1 cellular context compared by ENCODE assay signal in the genomic region with DNA sequence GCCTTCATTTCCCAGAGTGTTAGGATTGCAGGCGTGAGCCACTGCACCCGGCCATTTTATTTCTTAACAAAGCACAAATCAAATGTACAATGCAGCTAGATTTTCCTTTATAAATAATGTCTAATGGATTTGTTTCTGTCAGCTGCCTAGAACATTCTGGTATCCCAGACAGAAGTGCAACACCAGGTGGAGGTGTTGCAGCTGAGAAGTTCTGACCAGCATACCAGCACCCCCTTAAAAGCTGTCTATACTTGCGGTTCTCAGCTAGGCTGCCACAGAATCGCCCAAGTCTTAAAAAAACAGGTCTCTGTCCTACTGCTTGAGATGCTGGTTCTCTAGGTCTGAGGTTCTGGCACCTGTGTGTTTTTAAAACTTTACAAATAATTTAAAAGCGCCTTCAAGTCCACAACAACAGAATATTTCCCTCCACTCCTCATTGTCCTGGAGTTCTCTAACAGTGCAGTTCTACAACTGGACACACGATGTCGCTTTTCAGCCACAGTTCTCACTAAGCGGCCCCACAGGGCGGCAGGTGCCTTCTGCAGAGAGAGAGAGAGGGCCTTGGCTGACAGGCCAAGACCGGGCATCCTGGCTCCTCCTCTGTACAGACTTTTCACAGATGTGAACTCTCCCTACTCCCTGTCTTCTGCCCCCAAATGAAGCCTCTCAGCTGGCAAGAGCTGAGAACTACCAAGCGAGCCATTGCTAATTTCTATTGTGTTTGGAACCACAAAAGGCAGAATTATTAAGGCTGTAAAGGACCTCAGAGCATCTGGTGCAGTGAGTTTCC.
TF ChIP-seq lines count a peak whose summit lies in the region.

No MANE protein-coding gene starts in this region.

TF ChIP-seq in HepG2, 621 proteins besides CTCF, POLR2A, EP300 and RAD21 (continued from another document and continues in another):
- TF ChIP-seq, protein P1, sequence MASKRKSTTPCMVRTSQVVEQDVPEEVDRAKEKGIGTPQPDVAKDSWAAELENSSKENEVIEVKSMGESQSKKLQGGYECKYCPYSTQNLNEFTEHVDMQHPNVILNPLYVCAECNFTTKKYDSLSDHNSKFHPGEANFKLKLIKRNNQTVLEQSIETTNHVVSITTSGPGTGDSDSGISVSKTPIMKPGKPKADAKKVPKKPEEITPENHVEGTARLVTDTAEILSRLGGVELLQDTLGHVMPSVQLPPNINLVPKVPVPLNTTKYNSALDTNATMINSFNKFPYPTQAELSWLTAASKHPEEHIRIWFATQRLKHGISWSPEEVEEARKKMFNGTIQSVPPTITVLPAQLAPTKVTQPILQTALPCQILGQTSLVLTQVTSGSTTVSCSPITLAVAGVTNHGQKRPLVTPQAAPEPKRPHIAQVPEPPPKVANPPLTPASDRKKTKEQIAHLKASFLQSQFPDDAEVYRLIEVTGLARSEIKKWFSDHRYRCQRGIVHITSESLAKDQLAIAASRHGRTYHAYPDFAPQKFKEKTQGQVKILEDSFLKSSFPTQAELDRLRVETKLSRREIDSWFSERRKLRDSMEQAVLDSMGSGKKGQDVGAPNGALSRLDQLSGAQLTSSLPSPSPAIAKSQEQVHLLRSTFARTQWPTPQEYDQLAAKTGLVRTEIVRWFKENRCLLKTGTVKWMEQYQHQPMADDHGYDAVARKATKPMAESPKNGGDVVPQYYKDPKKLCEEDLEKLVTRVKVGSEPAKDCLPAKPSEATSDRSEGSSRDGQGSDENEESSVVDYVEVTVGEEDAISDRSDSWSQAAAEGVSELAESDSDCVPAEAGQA (IDR thresholded peaks at IDR 0.05; ENCODE audit: low read depth), result no peak
- TF ChIP-seq, protein P1 (CRISPR knock-in tag; IDR thresholded peaks at IDR 0.05; ENCODE audit: borderline replicate concordance), result no peak
- TF ChIP-seq, protein P2, sequence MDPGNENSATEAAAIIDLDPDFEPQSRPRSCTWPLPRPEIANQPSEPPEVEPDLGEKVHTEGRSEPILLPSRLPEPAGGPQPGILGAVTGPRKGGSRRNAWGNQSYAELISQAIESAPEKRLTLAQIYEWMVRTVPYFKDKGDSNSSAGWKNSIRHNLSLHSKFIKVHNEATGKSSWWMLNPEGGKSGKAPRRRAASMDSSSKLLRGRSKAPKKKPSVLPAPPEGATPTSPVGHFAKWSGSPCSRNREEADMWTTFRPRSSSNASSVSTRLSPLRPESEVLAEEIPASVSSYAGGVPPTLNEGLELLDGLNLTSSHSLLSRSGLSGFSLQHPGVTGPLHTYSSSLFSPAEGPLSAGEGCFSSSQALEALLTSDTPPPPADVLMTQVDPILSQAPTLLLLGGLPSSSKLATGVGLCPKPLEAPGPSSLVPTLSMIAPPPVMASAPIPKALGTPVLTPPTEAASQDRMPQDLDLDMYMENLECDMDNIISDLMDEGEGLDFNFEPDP (CRISPR knock-in tag; conservative IDR thresholded peaks at IDR 0.05), result no peak
- TF ChIP-seq NONO (IDR thresholded peaks at IDR 0.05), result no peak
- no peak for TF ChIP-seq NONO (CRISPR knock-in tag; conservative IDR thresholded peaks at IDR 0.05)
- no peak for TF ChIP-seq CEBPB (IDR thresholded peaks at IDR 0.05; ENCODE audit: borderline replicate concordance, low read depth, low read length)
- no peak for TF ChIP-seq HOXA5 (CRISPR knock-in tag; IDR thresholded peaks at IDR 0.05)
- TF ChIP-seq, protein P3, sequence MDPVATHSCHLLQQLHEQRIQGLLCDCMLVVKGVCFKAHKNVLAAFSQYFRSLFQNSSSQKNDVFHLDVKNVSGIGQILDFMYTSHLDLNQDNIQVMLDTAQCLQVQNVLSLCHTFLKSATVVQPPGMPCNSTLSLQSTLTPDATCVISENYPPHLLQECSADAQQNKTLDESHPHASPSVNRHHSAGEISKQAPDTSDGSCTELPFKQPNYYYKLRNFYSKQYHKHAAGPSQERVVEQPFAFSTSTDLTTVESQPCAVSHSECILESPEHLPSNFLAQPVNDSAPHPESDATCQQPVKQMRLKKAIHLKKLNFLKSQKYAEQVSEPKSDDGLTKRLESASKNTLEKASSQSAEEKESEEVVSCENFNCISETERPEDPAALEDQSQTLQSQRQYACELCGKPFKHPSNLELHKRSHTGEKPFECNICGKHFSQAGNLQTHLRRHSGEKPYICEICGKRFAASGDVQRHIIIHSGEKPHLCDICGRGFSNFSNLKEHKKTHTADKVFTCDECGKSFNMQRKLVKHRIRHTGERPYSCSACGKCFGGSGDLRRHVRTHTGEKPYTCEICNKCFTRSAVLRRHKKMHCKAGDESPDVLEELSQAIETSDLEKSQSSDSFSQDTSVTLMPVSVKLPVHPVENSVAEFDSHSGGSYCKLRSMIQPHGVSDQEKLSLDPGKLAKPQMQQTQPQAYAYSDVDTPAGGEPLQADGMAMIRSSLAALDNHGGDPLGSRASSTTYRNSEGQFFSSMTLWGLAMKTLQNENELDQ (CRISPR knock-in tag; IDR thresholded peaks at IDR 0.05; ENCODE audit: borderline replicate concordance), result no peak
- TF ChIP-seq ZNF274 (CRISPR knock-in tag; IDR thresholded peaks at IDR 0.05), result 0 out of 2 replicates have a peak, but pooled peaks have one; percentile 32
- TF ChIP-seq BORCS8-MEF2B (CRISPR knock-in tag; IDR thresholded peaks at IDR 0.05), result peak; percentile 47; the same call in 1 of the 2 replicates
- no peak for TF ChIP-seq ZNF577 (CRISPR knock-in tag; IDR thresholded peaks at IDR 0.05; ENCODE audit: borderline replicate concordance, low read depth)
- no peak for TF ChIP-seq ZNF160 (CRISPR knock-in tag; IDR thresholded peaks at IDR 0.05)
- TF ChIP-seq, protein P4, sequence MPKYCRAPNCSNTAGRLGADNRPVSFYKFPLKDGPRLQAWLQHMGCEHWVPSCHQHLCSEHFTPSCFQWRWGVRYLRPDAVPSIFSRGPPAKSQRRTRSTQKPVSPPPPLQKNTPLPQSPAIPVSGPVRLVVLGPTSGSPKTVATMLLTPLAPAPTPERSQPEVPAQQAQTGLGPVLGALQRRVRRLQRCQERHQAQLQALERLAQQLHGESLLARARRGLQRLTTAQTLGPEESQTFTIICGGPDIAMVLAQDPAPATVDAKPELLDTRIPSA (CRISPR knock-in tag; IDR thresholded peaks at IDR 0.05; ENCODE audit: borderline replicate concordance), result no peak
- no peak for TF ChIP-seq ZNF230 (CRISPR knock-in tag; IDR thresholded peaks at IDR 0.05)
- no peak for TF ChIP-seq ZNF629 (CRISPR knock-in tag; conservative IDR thresholded peaks at IDR 0.05)
- TF ChIP-seq ZNF549 (CRISPR knock-in tag; IDR thresholded peaks at IDR 0.05), result no peak
- no peak for TF ChIP-seq HDAC1 (CRISPR knock-in tag; IDR thresholded peaks at IDR 0.05)
- no peak for TF ChIP-seq NFKBIZ (CRISPR knock-in tag; IDR thresholded peaks at IDR 0.05)
- TF ChIP-seq ZBTB7B (CRISPR knock-in tag; IDR thresholded peaks at IDR 0.05), result no peak
- TF ChIP-seq ZKSCAN5 (CRISPR knock-in tag; IDR thresholded peaks at IDR 0.05), result no peak
- no peak for TF ChIP-seq FOXO1 (CRISPR knock-in tag; IDR thresholded peaks at IDR 0.05)
- no peak for TF ChIP-seq SOX5 (CRISPR knock-in tag; IDR thresholded peaks at IDR 0.05; ENCODE audit: borderline replicate concordance)
- TF ChIP-seq KDM1A (CRISPR knock-in tag; IDR thresholded peaks at IDR 0.05), result no peak
- TF ChIP-seq, protein P5, sequence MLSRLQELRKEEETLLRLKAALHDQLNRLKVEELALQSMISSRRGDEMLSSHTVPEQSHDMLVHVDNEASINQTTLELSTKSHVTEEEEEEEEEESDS (CRISPR knock-in tag; IDR thresholded peaks at IDR 0.05; ENCODE audit: borderline replicate concordance), result no peak
- TF ChIP-seq CC2D1A (CRISPR knock-in tag; IDR thresholded peaks at IDR 0.05), result no peak
- TF ChIP-seq NR1H2 (CRISPR knock-in tag; IDR thresholded peaks at IDR 0.05; ENCODE audit: borderline replicate concordance, low read depth), result no peak
- TF ChIP-seq GATAD2A (CRISPR knock-in tag; IDR thresholded peaks at IDR 0.05), result peak; percentile 59; the same call in 1 of the 2 replicates
- TF ChIP-seq ZBTB38 (CRISPR knock-in tag; IDR thresholded peaks at IDR 0.05), result no peak
- no peak for TF ChIP-seq RFXAP (CRISPR knock-in tag; IDR thresholded peaks at IDR 0.05; ENCODE audit: borderline replicate concordance)
- TF ChIP-seq NCOA2 (CRISPR knock-in tag; IDR thresholded peaks at IDR 0.05), result peak; percentile 52
- no peak for TF ChIP-seq ZFAT (CRISPR knock-in tag; conservative IDR thresholded peaks at IDR 0.05)
- 0 out of 2 replicates have a peak, but pooled peaks have one; percentile 33 for TF ChIP-seq FOXA3 (CRISPR knock-in tag; IDR thresholded peaks at IDR 0.05)
- no peak for TF ChIP-seq FOXJ3 (CRISPR knock-in tag; IDR thresholded peaks at IDR 0.05; ENCODE audit: borderline replicate concordance)
- no peak for TF ChIP-seq ZNF333 (CRISPR knock-in tag; IDR thresholded peaks at IDR 0.05; ENCODE audit: borderline replicate concordance)
- TF ChIP-seq GATA4 (IDR thresholded peaks at IDR 0.05; ENCODE audit: borderline replicate concordance, low read depth), result no peak
- TF ChIP-seq, protein P6, sequence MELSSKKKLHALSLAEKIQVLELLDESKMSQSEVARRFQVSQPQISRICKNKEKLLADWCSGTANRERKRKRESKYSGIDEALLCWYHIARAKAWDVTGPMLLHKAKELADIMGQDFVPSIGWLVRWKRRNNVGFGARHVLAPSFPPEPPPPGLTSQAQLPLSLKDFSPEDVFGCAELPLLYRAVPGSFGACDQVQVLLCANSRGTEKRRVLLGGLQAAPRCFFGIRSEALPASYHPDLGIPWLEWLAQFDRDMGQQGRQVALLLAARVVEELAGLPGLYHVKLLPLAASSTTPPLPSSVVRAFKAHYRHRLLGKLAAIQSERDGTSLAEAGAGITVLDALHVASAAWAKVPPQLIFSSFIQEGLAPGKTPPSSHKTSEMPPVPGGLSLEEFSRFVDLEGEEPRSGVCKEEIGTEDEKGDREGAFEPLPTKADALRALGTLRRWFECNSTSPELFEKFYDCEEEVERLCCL (CRISPR knock-in tag; IDR thresholded peaks at IDR 0.05; ENCODE audit: borderline replicate concordance), result no peak
- TF ChIP-seq, protein P7, sequence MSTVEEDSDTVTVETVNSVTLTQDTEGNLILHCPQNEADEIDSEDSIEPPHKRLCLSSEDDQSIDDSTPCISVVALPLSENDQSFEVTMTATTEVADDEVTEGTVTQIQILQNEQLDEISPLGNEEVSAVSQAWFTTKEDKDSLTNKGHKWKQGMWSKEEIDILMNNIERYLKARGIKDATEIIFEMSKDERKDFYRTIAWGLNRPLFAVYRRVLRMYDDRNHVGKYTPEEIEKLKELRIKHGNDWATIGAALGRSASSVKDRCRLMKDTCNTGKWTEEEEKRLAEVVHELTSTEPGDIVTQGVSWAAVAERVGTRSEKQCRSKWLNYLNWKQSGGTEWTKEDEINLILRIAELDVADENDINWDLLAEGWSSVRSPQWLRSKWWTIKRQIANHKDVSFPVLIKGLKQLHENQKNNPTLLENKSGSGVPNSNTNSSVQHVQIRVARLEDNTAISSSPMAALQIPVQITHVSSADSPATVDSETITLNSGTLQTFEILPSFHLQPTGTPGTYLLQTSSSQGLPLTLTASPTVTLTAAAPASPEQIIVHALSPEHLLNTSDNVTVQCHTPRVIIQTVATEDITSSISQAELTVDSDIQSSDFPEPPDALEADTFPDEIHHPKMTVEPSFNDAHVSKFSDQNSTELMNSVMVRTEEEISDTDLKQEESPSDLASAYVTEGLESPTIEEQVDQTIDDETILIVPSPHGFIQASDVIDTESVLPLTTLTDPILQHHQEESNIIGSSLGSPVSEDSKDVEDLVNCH (CRISPR knock-in tag; IDR thresholded peaks at IDR 0.05), result no peak
- 0 out of 2 replicates have a peak, but pooled peaks have one; percentile 52 for TF ChIP-seq ZNF724P (CRISPR knock-in tag; IDR thresholded peaks at IDR 0.05; ENCODE audit: borderline replicate concordance)
- 0 out of 2 replicates have a peak, but pooled peaks have one; percentile 17 for TF ChIP-seq SAP130 (CRISPR knock-in tag; IDR thresholded peaks at IDR 0.05; ENCODE audit: low read depth)
- no peak for TF ChIP-seq ZSCAN22 (CRISPR knock-in tag; IDR thresholded peaks at IDR 0.05)
- TF ChIP-seq, protein P8, sequence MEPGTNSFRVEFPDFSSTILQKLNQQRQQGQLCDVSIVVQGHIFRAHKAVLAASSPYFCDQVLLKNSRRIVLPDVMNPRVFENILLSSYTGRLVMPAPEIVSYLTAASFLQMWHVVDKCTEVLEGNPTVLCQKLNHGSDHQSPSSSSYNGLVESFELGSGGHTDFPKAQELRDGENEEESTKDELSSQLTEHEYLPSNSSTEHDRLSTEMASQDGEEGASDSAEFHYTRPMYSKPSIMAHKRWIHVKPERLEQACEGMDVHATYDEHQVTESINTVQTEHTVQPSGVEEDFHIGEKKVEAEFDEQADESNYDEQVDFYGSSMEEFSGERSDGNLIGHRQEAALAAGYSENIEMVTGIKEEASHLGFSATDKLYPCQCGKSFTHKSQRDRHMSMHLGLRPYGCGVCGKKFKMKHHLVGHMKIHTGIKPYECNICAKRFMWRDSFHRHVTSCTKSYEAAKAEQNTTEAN (CRISPR knock-in tag; conservative IDR thresholded peaks at IDR 0.05), result no peak
- peak; percentile 65; the same call in 1 of the 2 replicates for TF ChIP-seq MIER3 (CRISPR knock-in tag; IDR thresholded peaks at IDR 0.05; ENCODE audit: borderline replicate concordance)
- TF ChIP-seq, protein P9, sequence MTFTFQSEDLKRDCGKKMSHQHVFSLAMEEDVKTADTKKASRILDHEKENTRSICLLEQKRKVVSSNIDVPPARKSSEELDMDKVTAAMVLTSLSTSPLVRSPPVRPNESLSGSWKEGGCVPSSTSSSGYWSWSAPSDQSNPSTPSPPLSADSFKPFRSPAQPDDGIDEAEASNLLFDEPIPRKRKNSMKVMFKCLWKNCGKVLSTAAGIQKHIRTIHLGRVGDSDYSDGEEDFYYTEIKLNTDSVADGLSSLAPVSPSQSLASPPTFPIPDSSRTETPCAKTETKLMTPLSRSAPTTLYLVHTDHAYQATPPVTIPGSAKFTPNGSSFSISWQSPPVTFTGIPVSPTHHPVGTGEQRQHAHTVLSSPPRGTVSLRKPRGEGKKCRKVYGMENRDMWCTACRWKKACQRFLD (CRISPR knock-in tag; IDR thresholded peaks at IDR 0.05; ENCODE audit: borderline replicate concordance), result no peak
- no peak for TF ChIP-seq ZNF839 (CRISPR knock-in tag; IDR thresholded peaks at IDR 0.05; ENCODE audit: borderline replicate concordance)
- no peak; the same call in 1 of the 2 replicates for TF ChIP-seq ZNF761 (CRISPR knock-in tag; conservative IDR thresholded peaks at IDR 0.05)
- 0 out of 2 replicates have a peak, but pooled peaks have one; percentile 56 for TF ChIP-seq IRF2 (CRISPR knock-in tag; IDR thresholded peaks at IDR 0.05)
- no peak for TF ChIP-seq ZNF644 (CRISPR knock-in tag; IDR thresholded peaks at IDR 0.05; ENCODE audit: low read depth)
- TF ChIP-seq SMARCC2 (IDR thresholded peaks at IDR 0.05), result no peak
- TF ChIP-seq MED8 (CRISPR knock-in tag; IDR thresholded peaks at IDR 0.05; ENCODE audit: insufficient replicate concordance), result no peak
